Comparison of ENCODE assay signal across 3 cellular contexts in the genomic region with DNA sequence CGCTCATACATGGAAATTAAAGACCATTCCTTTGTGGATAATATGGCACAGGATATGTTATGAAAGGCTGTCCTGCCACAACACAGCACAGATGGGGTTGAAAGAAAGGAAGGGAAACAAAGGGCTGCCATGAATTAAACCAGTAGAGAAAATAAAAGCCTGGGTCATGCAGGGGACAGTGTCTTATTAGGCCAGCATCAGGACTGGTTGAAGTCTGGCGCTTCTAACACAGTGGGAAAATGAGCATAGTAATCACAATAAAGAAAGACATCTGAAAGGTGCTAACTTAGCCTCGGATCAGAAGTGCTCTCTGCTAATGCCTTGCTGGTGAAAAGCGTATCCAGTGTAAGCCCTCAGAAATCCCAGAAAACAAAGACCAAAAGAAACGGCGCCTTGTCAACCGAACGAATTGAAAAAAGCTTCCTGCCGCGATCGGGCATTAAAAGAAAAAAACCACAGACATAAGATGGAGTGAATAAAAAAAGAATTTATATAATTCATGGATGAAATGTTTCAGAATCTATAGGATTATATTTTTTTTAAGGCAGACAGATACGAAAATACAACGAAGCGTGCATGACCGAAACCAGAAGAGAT.
TF ChIP-seq lines count a peak whose summit lies in the region.

No MANE protein-coding gene starts in this region.

TF ChIP-seq in A549, 52 proteins besides CTCF, POLR2A, EP300 and RAD21 (continued from another document):
- TF ChIP-seq, protein P1, sequence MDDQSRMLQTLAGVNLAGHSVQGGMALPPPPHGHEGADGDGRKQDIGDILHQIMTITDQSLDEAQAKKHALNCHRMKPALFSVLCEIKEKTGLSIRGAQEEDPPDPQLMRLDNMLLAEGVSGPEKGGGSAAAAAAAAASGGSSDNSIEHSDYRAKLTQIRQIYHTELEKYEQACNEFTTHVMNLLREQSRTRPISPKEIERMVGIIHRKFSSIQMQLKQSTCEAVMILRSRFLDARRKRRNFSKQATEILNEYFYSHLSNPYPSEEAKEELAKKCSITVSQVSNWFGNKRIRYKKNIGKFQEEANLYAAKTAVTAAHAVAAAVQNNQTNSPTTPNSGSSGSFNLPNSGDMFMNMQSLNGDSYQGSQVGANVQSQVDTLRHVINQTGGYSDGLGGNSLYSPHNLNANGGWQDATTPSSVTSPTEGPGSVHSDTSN (IDR thresholded peaks at IDR 0.05) = no peak
- TF ChIP-seq, protein P2, sequence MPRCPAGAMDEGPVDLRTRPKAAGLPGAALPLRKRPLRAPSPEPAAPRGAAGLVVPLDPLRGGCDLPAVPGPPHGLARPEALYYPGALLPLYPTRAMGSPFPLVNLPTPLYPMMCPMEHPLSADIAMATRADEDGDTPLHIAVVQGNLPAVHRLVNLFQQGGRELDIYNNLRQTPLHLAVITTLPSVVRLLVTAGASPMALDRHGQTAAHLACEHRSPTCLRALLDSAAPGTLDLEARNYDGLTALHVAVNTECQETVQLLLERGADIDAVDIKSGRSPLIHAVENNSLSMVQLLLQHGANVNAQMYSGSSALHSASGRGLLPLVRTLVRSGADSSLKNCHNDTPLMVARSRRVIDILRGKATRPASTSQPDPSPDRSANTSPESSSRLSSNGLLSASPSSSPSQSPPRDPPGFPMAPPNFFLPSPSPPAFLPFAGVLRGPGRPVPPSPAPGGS (IDR thresholded peaks at IDR 0.05) = no peak
- no peak for TF ChIP-seq BHLHE40 (IDR thresholded peaks at IDR 0.05; ENCODE audit: low read depth, low read length)
- TF ChIP-seq MAFK (IDR thresholded peaks at IDR 0.05; ENCODE audit: partially characterized antibody) = no peak
- TF ChIP-seq NFE2L2 (conservative IDR thresholded peaks at IDR 0.05; ENCODE audit: low read length) = no peak
- no peak for TF ChIP-seq RCOR1 (IDR thresholded peaks at IDR 0.05; ENCODE audit: low read depth, low read length)
- no peak for TF ChIP-seq HES2 (IDR thresholded peaks at IDR 0.05)
- TF ChIP-seq TP53 (CRISPR knock-in tag; IDR thresholded peaks at IDR 0.05) = no peak
- no peak for TF ChIP-seq ZFP36 (IDR thresholded peaks at IDR 0.05; ENCODE audit: borderline replicate concordance, partially characterized antibody)
- no peak for TF ChIP-seq ZSCAN20 (CRISPR knock-in tag; IDR thresholded peaks at IDR 0.05)
- no peak for TF ChIP-seq KDM1A (IDR thresholded peaks at IDR 0.05; ENCODE audit: low read depth)
- no peak for TF ChIP-seq POLR2AphosphoS2 (conservative IDR thresholded peaks at IDR 0.05; ENCODE audit: low read length)
- no peak for TF ChIP-seq FOSB (CRISPR knock-in tag; IDR thresholded peaks at IDR 0.05)
- no peak for TF ChIP-seq JUNB (IDR thresholded peaks at IDR 0.05)
- no peak for TF ChIP-seq MAZ (IDR thresholded peaks at IDR 0.05; ENCODE audit: borderline replicate concordance, low read depth, low read length)

TF ChIP-seq in GM23338, 12 proteins besides CTCF, POLR2A, EP300 and RAD21 (continues in another document):
- TF ChIP-seq ZNF462 (CRISPR knock-in tag; IDR thresholded peaks at IDR 0.05) (no peak), ZNF331 (CRISPR knock-in tag; IDR thresholded peaks at IDR 0.05; ENCODE audit: low read depth) (no peak), EZH2 (IDR thresholded peaks at IDR 0.05; ENCODE audit: low read depth, unreplicated experiment) (no peak), STAT1 (IDR thresholded peaks at IDR 0.05; ENCODE audit: unreplicated experiment) (no peak), CREB1 (CRISPR knock-in tag; IDR thresholded peaks at IDR 0.05; ENCODE audit: low read depth) (no peak), POLR2AphosphoS5 (IDR thresholded peaks at IDR 0.05; ENCODE audit: low read depth) (no peak)

TF ChIP-seq in SK-N-SH, 30 proteins besides CTCF, POLR2A, EP300 and RAD21 (continued from another document):
- TF ChIP-seq SIN3A (IDR thresholded peaks at IDR 0.05; ENCODE audit: borderline replicate concordance, low read depth, low read length) = no peak
- TF ChIP-seq, protein P1 (IDR thresholded peaks at IDR 0.05) = no peak
TF ChIP-seq in SK-N-SH: peak in this region for 0.
